Comparison of ENCODE assay signal across 8 cellular contexts in the genomic region with DNA sequence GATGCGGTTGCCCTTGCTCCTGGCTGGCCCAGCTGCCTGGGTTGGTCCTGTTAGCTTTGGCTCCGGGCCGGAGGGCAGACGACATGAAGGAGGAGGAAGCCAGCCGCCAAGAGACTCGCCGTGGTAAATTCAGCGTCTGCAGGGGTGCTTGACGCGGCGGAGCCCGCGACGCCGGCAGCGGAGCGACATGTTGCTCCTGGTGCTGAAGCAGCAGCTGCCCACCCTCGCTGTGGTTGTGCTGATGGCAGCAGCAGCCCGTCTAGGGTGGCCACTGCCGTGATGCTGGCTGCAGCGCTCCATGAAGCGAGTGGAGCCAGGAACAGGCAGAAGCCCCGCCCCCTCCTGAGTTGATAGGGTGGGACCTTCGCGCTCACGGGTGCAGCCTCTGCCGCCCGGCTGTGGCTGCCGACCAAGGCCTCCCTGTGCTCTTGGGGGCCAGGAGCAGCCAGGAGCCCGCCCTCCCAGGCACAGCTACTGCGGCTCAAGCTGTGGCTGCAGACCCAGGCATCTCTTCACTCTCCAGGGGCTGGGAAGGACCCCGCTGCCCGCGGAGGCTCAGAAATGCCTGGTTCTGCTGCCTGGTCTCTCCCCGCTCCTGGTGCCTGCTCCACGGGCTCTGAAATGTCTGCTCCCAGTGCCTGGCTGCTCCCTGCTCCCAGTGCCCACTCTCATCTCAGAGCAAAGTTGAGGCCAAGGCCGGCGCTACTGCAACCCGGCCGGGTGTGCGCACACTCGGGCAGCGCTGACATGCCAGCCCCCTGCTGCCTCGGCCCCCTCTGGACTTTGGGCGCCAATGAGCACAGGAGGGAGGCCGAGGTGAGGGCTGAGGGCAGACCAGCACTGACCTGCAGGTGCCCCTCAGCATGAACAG. TPM values are rescaled to one million over a fixed set of nuclear protein-coding genes. Genes with fewer than 3 reads are reported as not detected.
DNase-seq lines count a peak whose midpoint lies in the region; TF ChIP-seq lines count a peak whose summit lies in the region.

No MANE protein-coding gene starts in this region.

- in situ Hi-C loops in GM23248 (cut with MboI), result no loop called here

- H4K20me1 ChIP-seq in DOHH2 (ENCODE audit: control insufficient read depth, insufficient read depth, low read depth, low read length) (no peaks in the 10 kb centered on the region), GM23248 (ENCODE audit: insufficient read depth) (no peaks in the 10 kb centered on the region), Karpas-422 (ENCODE audit: insufficient read depth, low read depth, low read length) (no peaks in the 10 kb centered on the region), neural progenitor cell (ENCODE audit: low read depth) (no peaks in the 10 kb centered on the region)

- TF ChIP-seq CTCF in DOHH2 (IDR thresholded peaks at IDR 0.05; ENCODE audit: low read depth, low read length, poor library complexity, severe bottlenecking), result no peak
- no peak for TF ChIP-seq CTCF in RWPE1 (conservative IDR thresholded peaks at IDR 0.05; ENCODE audit: low read depth)
- no peak for TF ChIP-seq CTCF in fibroblast of villous mesenchyme (IDR thresholded peaks at IDR 0.05; ENCODE audit: insufficient read depth, low read depth, low read length)
- no peak for TF ChIP-seq CTCF in neural progenitor cell (IDR thresholded peaks at IDR 0.05)

- DNase-seq in GM23248 (peak; percentile 87), Karpas-422 (peak; percentile 89), RWPE1 (ENCODE audit: low spot score) (peak; percentile 43), fibroblast of villous mesenchyme (ENCODE audit: low read depth) (peak; percentile 67), neural progenitor cell (ENCODE audit: low spot score) (peak; percentile 87)
- DNase-seq in activated T-helper 9 cell treated with anti-CD3 and anti-CD28 coated beads, Interleukin-2, amount 50 U/mL, for 16 hours (ENCODE audit: low read depth), result peak; percentile 61

- H3K9me2 ChIP-seq in DOHH2 (replicated peaks; ENCODE audit: control insufficient read depth, low read length) (no peaks in the 10 kb centered on the region), GM23248 (ENCODE audit: insufficient read depth) (no peaks in the 10 kb centered on the region), Karpas-422 (replicated peaks; ENCODE audit: insufficient read depth, low read length) (no peaks in the 10 kb centered on the region)

- no peaks in the 10 kb centered on the region for H3K36me3 Mint-ChIP-seq in neural progenitor cell

- 9% methylated on average over 41 to 43 of the region's 46 CpGs for WGBS in GM23248 (ENCODE audit: low coverage in 1 of 2, low lambda C conversion rate in 2 of 2, missing lambda C conversion rate in 2 of 2), 2 experiments

- peaks cover 9% of the 10 kb centered on the region for H3K27me3 Mint-ChIP-seq in neural progenitor cell (ENCODE audit: insufficient read depth, low read depth)

- H3K27ac ChIP-seq in DOHH2 (ENCODE audit: low read depth, low read length), result 0 out of 2 replicates have a peak overlapping the region, but pooled peaks have one; percentile 19
- no peak overlapping the region for H3K27ac ChIP-seq in GM23248
- H3K27ac ChIP-seq in Karpas-422 (ENCODE audit: low read length), result no peak overlapping the region
- H3K27ac ChIP-seq in RWPE1, result peak overlapping the region; percentile 53
- no peak overlapping the region for H3K27ac ChIP-seq in neural progenitor cell
- no peak overlapping the region for H3K27ac ChIP-seq in subcutaneous abdominal adipose tissue (ENCODE audit: low read depth, low read length)

- peaks cover 29% of the 10 kb centered on the region for H3K4me1 Mint-ChIP-seq in neural progenitor cell

- H3K79me2 ChIP-seq in DOHH2 (ENCODE audit: control insufficient read depth, low read length) (peaks cover 3% of the 10 kb centered on the region), GM23248 (ENCODE audit: insufficient read depth) (peaks cover 4% of the 10 kb centered on the region; the same call in 1 of the 2 replicates), Karpas-422 (ENCODE audit: low read length) (peaks cover 2% of the 10 kb centered on the region), neural progenitor cell (ENCODE audit: low read depth) (no peaks in the 10 kb centered on the region)

- peak overlapping the region; percentile 12 for H3K27ac Mint-ChIP-seq in neural progenitor cell

- H3K9me3 Mint-ChIP-seq in neural progenitor cell, result no peaks in the 10 kb centered on the region

- H3K4me2 ChIP-seq in DOHH2 (ENCODE audit: low read length) (peak overlapping the region; percentile 92), GM23248 (ENCODE audit: unreplicated experiment) (peak overlapping the region; percentile 52), Karpas-422 (ENCODE audit: low read depth, low read length, poor library complexity, severe bottlenecking) (peak overlapping the region; percentile 83), neural progenitor cell (peak overlapping the region; percentile 91)

- H3K27me3 ChIP-seq in DOHH2 (ENCODE audit: control insufficient read depth, low read length) (no peaks in the 10 kb centered on the region), GM23248 (replicated peaks; ENCODE audit: insufficient read depth) (no peaks in the 10 kb centered on the region), Karpas-422 (ENCODE audit: low read length) (no peaks in the 10 kb centered on the region), neural progenitor cell (peaks cover 53% of the 10 kb centered on the region), subcutaneous abdominal adipose tissue (ENCODE audit: control insufficient read depth in 5 of 5, insufficient read depth in 4 of 5, low read length in 5 of 5) (no peaks in the 10 kb centered on the region)

- H3F3A ChIP-seq in DOHH2 (ENCODE audit: control insufficient read depth, insufficient read depth), result no peaks in the 10 kb centered on the region; the same call in 1 of the 2 replicates
- no peaks in the 10 kb centered on the region for H3F3A ChIP-seq in GM23248 (ENCODE audit: insufficient read depth)
- H3F3A ChIP-seq in neural progenitor cell (ENCODE audit: low read depth), result peaks cover 14% of the 10 kb centered on the region

- H3K4me3 ChIP-seq in DOHH2 (ENCODE audit: low read length) (peak overlapping the region; percentile 87), GM23248 (peak overlapping the region; percentile 67), Karpas-422 (ENCODE audit: low read length) (peak overlapping the region; percentile 75), fibroblast of villous mesenchyme (ENCODE audit: low read depth, low read length) (peak overlapping the region; percentile 69), neural progenitor cell (peak overlapping the region; percentile 62), subcutaneous abdominal adipose tissue (ENCODE audit: low read depth in 1 of 5, low read length in 5 of 5) (peak overlapping the region in 4 of 5 donors; percentile 75 to 82 (median 79))

- no peaks in the 10 kb centered on the region for H3K9me3 ChIP-seq in DOHH2 (ENCODE audit: control insufficient read depth, insufficient read depth, low read length)
- H3K9me3 ChIP-seq in GM23248 (ENCODE audit: low read depth), result no peaks in the 10 kb centered on the region
- H3K9me3 ChIP-seq in Karpas-422 (ENCODE audit: low read length), result no peaks in the 10 kb centered on the region
- no peaks in the 10 kb centered on the region for H3K9me3 ChIP-seq in neural progenitor cell (ENCODE audit: low read depth)
- no peaks in the 10 kb centered on the region for H3K9me3 ChIP-seq in subcutaneous abdominal adipose tissue (ENCODE audit: control insufficient read depth in 5 of 5, low read length in 5 of 5)

- H3K4me1 ChIP-seq in DOHH2 (ENCODE audit: control insufficient read depth, low read length) (peaks cover 31% of the 10 kb centered on the region), GM23248 (ENCODE audit: insufficient read depth) (peaks cover 5% of the 10 kb centered on the region; the same call in 1 of the 2 replicates), Karpas-422 (ENCODE audit: low read length) (peaks cover 34% of the 10 kb centered on the region), neural progenitor cell (peaks cover 12% of the 10 kb centered on the region), subcutaneous abdominal adipose tissue (ENCODE audit: control insufficient read depth in 5 of 5, insufficient read depth in 5 of 5, low read length in 5 of 5) (peaks cover 4 to 28% (median 27%) of the 10 kb centered on the region in 5 donors)

- H3K9ac ChIP-seq in GM23248 (peak overlapping the region; percentile 46), Karpas-422 (ENCODE audit: low read length) (peak overlapping the region; percentile 78), neural progenitor cell (no peak overlapping the region), subcutaneous abdominal adipose tissue (ENCODE audit: low read length in 5 of 5) (peak overlapping the region in 4 of 5 donors; percentile 22 to 75 (median 68))

- POLR2A ChIA-PET in RWPE1 (lab: Yijun Ruan, JAX; ENCODE audit: low non-redundant PET), result no interaction called here

- H3K36me3 ChIP-seq in DOHH2 (ENCODE audit: control insufficient read depth, low read length), result no peaks in the 10 kb centered on the region
- H3K36me3 ChIP-seq in GM23248 (ENCODE audit: low read depth), result no peaks in the 10 kb centered on the region
- H3K36me3 ChIP-seq in Karpas-422 (ENCODE audit: insufficient read depth, low read length), result no peaks in the 10 kb centered on the region
- H3K36me3 ChIP-seq in neural progenitor cell, result no peaks in the 10 kb centered on the region
- no peaks in the 10 kb centered on the region for H3K36me3 ChIP-seq in subcutaneous abdominal adipose tissue (ENCODE audit: control insufficient read depth in 5 of 5, insufficient read depth in 5 of 5, low read length in 5 of 5)

- H2AFZ ChIP-seq in GM23248, result peak overlapping the region; percentile 83
- peak overlapping the region; percentile 89 for H2AFZ ChIP-seq in Karpas-422 (ENCODE audit: low read length)
- H2AFZ ChIP-seq in neural progenitor cell (replicated peaks), result peak overlapping the region; percentile 97

- peak overlapping the region; percentile 83 for H3K4me3 Mint-ChIP-seq in neural progenitor cell

- CTCF ChIA-PET in RWPE1 (lab: Yijun Ruan, JAX), result no interaction called here

RNA-seq across cellular contexts. Expression of a gene that starts 4.4 kb away (rescaled TPM):
- 17.0 and 21.5 TPM in 2 replicates for total RNA-seq in GM23248 (2014; rRNA removed; shearing (Covaris generic))
- polyA plus RNA-seq in GM23248 (2016; fragmentation: Nextera tagmentation; extraction: Ambion mirVana), result 16.2 and 16.7 TPM in 2 replicates
- 27.2 and 62.6 TPM in 2 replicates for total RNA-seq in Karpas-422 (2014; rRNA removed; shearing (Covaris generic); ENCODE audit: low replicate concordance)
- total RNA-seq in fibroblast of villous mesenchyme (10.6 and 22.0 TPM in 2 replicates), neural progenitor cell (ENCODE audit: low replicate concordance) (37.8 and 84.9 TPM in 2 replicates)

RNA-seq across cellular contexts. Expression of a gene that starts 25.2 kb away (rescaled TPM):
- total RNA-seq in GM23248 (2014; rRNA removed; shearing (Covaris generic)), result 13.5 and 13.8 TPM in 2 replicates
- 10.5 and 11.6 TPM in 2 replicates for polyA plus RNA-seq in GM23248 (2016; fragmentation: Nextera tagmentation; extraction: Ambion mirVana)
- 16.7 and 38.3 TPM in 2 replicates for total RNA-seq in Karpas-422 (2014; rRNA removed; shearing (Covaris generic); ENCODE audit: low replicate concordance)
- total RNA-seq in fibroblast of villous mesenchyme, result 17.7 and 19.4 TPM in 2 replicates
- 16.9 and 35.5 TPM in 2 replicates for total RNA-seq in neural progenitor cell (ENCODE audit: low replicate concordance)

RNA-seq across cellular contexts. Expression of a gene that starts 37.5 kb away (rescaled TPM):
- total RNA-seq in GM23248 (2014; rRNA removed; shearing (Covaris generic)), result 46.4 and 64.4 TPM in 2 replicates
- polyA plus RNA-seq in GM23248 (2016; fragmentation: Nextera tagmentation; extraction: Ambion mirVana), result 5.3 and 5.9 TPM in 2 replicates
- 14.6 and 24.1 TPM in 2 replicates for total RNA-seq in Karpas-422 (2014; rRNA removed; shearing (Covaris generic); ENCODE audit: low replicate concordance)
- total RNA-seq in fibroblast of villous mesenchyme (26.1 and 28.9 TPM in 2 replicates), neural progenitor cell (ENCODE audit: low replicate concordance) (9.6 and 30.8 TPM in 2 replicates)

RNA-seq across cellular contexts. Expression of a gene that starts 42.8 kb away (rescaled TPM):
- total RNA-seq in GM23248 (2014; rRNA removed; shearing (Covaris generic)), result 3.5 and 6.1 TPM in 2 replicates
- 5.0 and 5.8 TPM in 2 replicates for polyA plus RNA-seq in GM23248 (2016; fragmentation: Nextera tagmentation; extraction: Ambion mirVana)
- total RNA-seq in Karpas-422 (2014; rRNA removed; shearing (Covaris generic); ENCODE audit: low replicate concordance), result 6.1 and 6.9 TPM in 2 replicates
- 3.9 and 7.8 TPM in 2 replicates for total RNA-seq in fibroblast of villous mesenchyme
- total RNA-seq in neural progenitor cell (ENCODE audit: low replicate concordance), result 7.9 and 11.2 TPM in 2 replicates

Comparison
In these comparisons a context has a peak if more than half of its experiments do, and no peak if none do; other contexts are left out.
1. H3K27ac ChIP-seq: peak in DOHH2 (single experiment) and RWPE1 (single experiment); none in GM23248 (single experiment), Karpas-422 (single experiment), neural progenitor cell (single experiment) and subcutaneous abdominal adipose tissue (single experiment).
2. Peak in every context shown above with its lines, with median percentiles within 50 percentile points of each other: H3K4me2 ChIP-seq, H3K4me3 ChIP-seq, DNase-seq and H2AFZ ChIP-seq.